In genomic region chr3:64291345-64291744, GRCh38 we compare ENCODE assay signal across 1 cellular context.
TF ChIP-seq lines count a peak whose summit lies in the region.

No MANE protein-coding gene starts in this region.

TF ChIP-seq in IMR-90, 13 proteins besides CTCF, POLR2A, EP300 and RAD21 (continued from another document):
- peak; percentile 82 for TF ChIP-seq NFE2L2 (IDR thresholded peaks at IDR 0.05; ENCODE audit: low read depth, low read length)
- TF ChIP-seq CHD1 (IDR thresholded peaks at IDR 0.05; ENCODE audit: low read depth, low read length) = no peak
- TF ChIP-seq SMC3 (IDR thresholded peaks at IDR 0.05; ENCODE audit: low read depth, low read length) = no peak
